22 cellular contexts compared by ENCODE assay signal in genomic region chr6:161639772-161640171, GRCh38.
"Had no signal": no experiment of that assay in that cellular context is flagged by ENCODE, and none has a peak within 500 bp of the region (broad histone marks: within the 10 kb centered on the region; RNA-seq: fewer than 3 reads in every experiment).

No MANE protein-coding gene starts in this region.

- H3K4me1 Mint-ChIP-seq: central memory CD8-positive, alpha-beta T cell; stimulated activated memory B cell treated with anti-CD40 and anti-IgM and Interleukin-4, amounts not matched to agents 10 μg/mL and 1 μg/mL and 100 μg/mL, for 72 hours; T-helper 17 cell had no signal

- H3K27ac ChIP-seq: body of pancreas, epithelial cell of prostate, heart right ventricle, lower lobe of right lung, parathyroid adenoma, thyroid gland, uterus had no signal

- H3K4me3 Mint-ChIP-seq: activated CD8-positive, alpha-beta T cell treated with anti-CD3 and anti-CD28 coated beads, Interleukin-2, amount 10 ng/mL, durations not matched to agents 7 days and 5 days; central memory CD8-positive, alpha-beta T cell; dendritic cell treated with granulocyte-macrophage colony-stimulating factor and Interleukin-4, amounts not matched to agents 40 ng/mL and 50 ng/mL, for 4 days; effector memory CD8-positive, alpha-beta T cell; stimulated activated memory B cell treated with anti-CD40 and anti-IgM and Interleukin-4, amounts not matched to agents 10 μg/mL and 1 μg/mL and 100 μg/mL, for 72 hours; T-helper 17 cell; WTC11 had no signal

- ATAC-seq: activated CD8-positive, alpha-beta T cell treated with anti-CD3 and anti-CD28 coated beads, Interleukin-2, amount 10 ng/mL, durations not matched to agents 7 days and 5 days; activated naive CD4-positive, alpha-beta T cell treated with anti-CD3 and anti-CD28 coated beads, Interleukin-2, amount 50 U/mL, for 72 hours; body of pancreas; effector memory CD8-positive, alpha-beta T cell; heart right ventricle; left cardiac atrium; lower lobe of right lung; stimulated activated memory B cell treated with anti-CD40 and anti-IgM and Interleukin-4, amounts not matched to agents 10 μg/mL and 1 μg/mL and 100 μg/mL, for 72 hours; T-helper 17 cell; WTC11 had no signal

- H3K79me2 ChIP-seq: parathyroid adenoma had no signal

- H3K27ac Mint-ChIP-seq: activated CD8-positive, alpha-beta T cell treated with anti-CD3 and anti-CD28 coated beads, Interleukin-2, amount 10 ng/mL, durations not matched to agents 7 days and 5 days; activated naive CD4-positive, alpha-beta T cell treated with anti-CD3 and anti-CD28 coated beads, Interleukin-2, amount 50 U/mL, for 72 hours; dendritic cell treated with granulocyte-macrophage colony-stimulating factor and Interleukin-4, amounts not matched to agents 40 ng/mL and 50 ng/mL, for 4 days; stimulated activated memory B cell treated with anti-CD40 and anti-IgM and Interleukin-4, amounts not matched to agents 10 μg/mL and 1 μg/mL and 100 μg/mL, for 72 hours; T-helper 17 cell; WTC11 had no signal

- H3K36me3 Mint-ChIP-seq: stimulated activated memory B cell treated with anti-CD40 and anti-IgM and Interleukin-4, amounts not matched to agents 10 μg/mL and 1 μg/mL and 100 μg/mL, for 72 hours had no signal

- H2AFZ ChIP-seq: parathyroid adenoma had no signal

- H3K9me3 ChIP-seq: body of pancreas, lower lobe of right lung, thyroid gland, uterus had no signal

- H3K4me1 ChIP-seq: body of pancreas, heart right ventricle, lower lobe of right lung, parathyroid adenoma, uterus had no signal

- H3K4me3 ChIP-seq: body of pancreas, heart right ventricle, lower lobe of right lung, thyroid gland, uterus had no signal

- DNase-seq: activated CD4-positive, alpha-beta T cell treated with anti-CD3 and anti-CD28 coated beads for 48 hours; activated CD8-positive, alpha-beta memory T cell treated with anti-CD3 and anti-CD28 coated beads, Interleukin-2, amount 50 U/mL, for 4 hours; activated CD8-positive, alpha-beta T cell treated with anti-CD3 and anti-CD28 coated beads, Interleukin-2, amount 10 ng/mL, durations not matched to agents 7 days and 5 days; activated effector memory CD4-positive, alpha-beta T cell treated with anti-CD3 and anti-CD28 coated beads, Interleukin-2, amount 50 U/mL, for 16 hours; activated T-cell treated with anti-CD3 and anti-CD28 coated beads, Interleukin-2, amount 50 U/mL, for 48 hours; body of pancreas; effector memory CD8-positive, alpha-beta T cell; heart right ventricle; left cardiac atrium; lower lobe of right lung; retina; stimulated activated CD4-positive, alpha-beta T cell treated with anti-CD3 and anti-CD28 coated beads, Interleukin-2, amount 100 ng/mL, for 48 hours; T-helper 17 cell; thyroid gland; uterus had no signal

- H3K27me3 ChIP-seq: body of pancreas, heart right ventricle, thyroid gland, uterus had no signal

- H3K27me3 Mint-ChIP-seq: dendritic cell treated with granulocyte-macrophage colony-stimulating factor and Interleukin-4, amounts not matched to agents 40 ng/mL and 50 ng/mL, for 4 days; stimulated activated memory B cell treated with anti-CD40 and anti-IgM and Interleukin-4, amounts not matched to agents 10 μg/mL and 1 μg/mL and 100 μg/mL, for 72 hours; T-helper 17 cell had no signal

- H3K36me3 ChIP-seq: heart right ventricle, lower lobe of right lung, thyroid gland, uterus had no signal

- H3K9ac ChIP-seq: parathyroid adenoma had no signal
